ENCODE assay signal across 25 cellular contexts in genomic region chr12:39390752-39391151, GRCh38.
"Had no signal": no experiment of that assay in that cellular context is flagged by ENCODE, and none has a peak within 500 bp of the region (broad histone marks: within the 10 kb centered on the region; RNA-seq: fewer than 3 reads in every experiment).

No MANE protein-coding gene starts in this region.

- H3K4me3 Mint-ChIP-seq: mesothelial cell of epicardium; naive B cell; natural killer cell treated with Interleukin-12 subunit alpha and Interleukin-12 subunit beta and Interleukin-15 and Interleukin-18, amount 100 ng/mL, for 72 hours; stimulated activated naive B cell treated with anti-CD40 and anti-IgM and Interleukin-4, amounts not matched to agents 10 μg/mL and 1 μg/mL and 100 μg/mL, for 72 hours; stimulated activated naive CD8-positive, alpha-beta T cell treated with anti-CD3 and anti-CD28 coated beads, Interleukin-15, Interleukin-2, amounts not matched to agents 100 ng/mL and 50 ng/mL, for 24 hours; type B pancreatic cell had no signal

- H3K9me3 ChIP-seq: left lung, lower lobe of right lung, ovary, right atrium auricular region, right lobe of liver, suprapubic skin, thoracic aorta, tibial nerve, vagina had no signal

- H3K36me3 Mint-ChIP-seq: mesothelial cell of epicardium; stimulated activated naive B cell treated with anti-CD40 and anti-IgM and Interleukin-4, amounts not matched to agents 10 μg/mL and 1 μg/mL and 100 μg/mL, for 72 hours; type B pancreatic cell had no signal

- DNase-seq: hippocampal formation; kidney; left colon; left lung; lower lobe of right lung; mesendoderm; naive B cell; ovary; right lobe of liver; stimulated activated CD4-positive, alpha-beta T cell treated with anti-CD3 and anti-CD28 coated beads, Interleukin-1b, Interleukin-23, amount 100 ng/mL, for 48 hours; stimulated activated CD4-positive, alpha-beta T cell treated with anti-CD3 and anti-CD28 coated beads, Interleukin-2, amount 100 ng/mL, for 48 hours; stimulated activated CD4-positive, alpha-beta T cell treated with anti-CD3 and anti-CD28 coated beads, Interleukin-4, amount 100 ng/mL, for 4 hours; stimulated activated CD8-positive, alpha-beta memory T cell treated with anti-CD3 and anti-CD28 coated beads, Interleukin-4, amount 100 ng/mL, for 48 hours; stimulated activated naive B cell treated with anti-CD40 and anti-IgM and Interleukin-4, amounts not matched to agents 10 μg/mL and 1 μg/mL and 100 μg/mL, for 72 hours had no signal

- H3K4me1 Mint-ChIP-seq: naive B cell; stimulated activated naive B cell treated with anti-CD40 and anti-IgM and Interleukin-4, amounts not matched to agents 10 μg/mL and 1 μg/mL and 100 μg/mL, for 72 hours had no signal

- H3K9me3 Mint-ChIP-seq: mesothelial cell of epicardium; natural killer cell treated with Interleukin-12 subunit alpha and Interleukin-12 subunit beta and Interleukin-15 and Interleukin-18, amount 100 ng/mL, for 72 hours; stimulated activated naive B cell treated with anti-CD40 and anti-IgM and Interleukin-4, amounts not matched to agents 10 μg/mL and 1 μg/mL and 100 μg/mL, for 72 hours had no signal

- H3K27me3 ChIP-seq: left lung, ovary, right atrium auricular region, right lobe of liver, suprapubic skin, tibial nerve, vagina had no signal

- H3K4me3 ChIP-seq: left lung, lower lobe of right lung, ovary, right atrium auricular region, right lobe of liver, smooth muscle cell, suprapubic skin, thoracic aorta, tibial nerve, vagina had no signal

- H3K27me3 Mint-ChIP-seq: natural killer cell treated with Interleukin-12 subunit alpha and Interleukin-12 subunit beta and Interleukin-15 and Interleukin-18, amount 100 ng/mL, for 72 hours; progenitor cell of endocrine pancreas; stimulated activated naive CD8-positive, alpha-beta T cell treated with anti-CD3 and anti-CD28 coated beads, Interleukin-15, Interleukin-2, amounts not matched to agents 100 ng/mL and 50 ng/mL, for 24 hours; type B pancreatic cell had no signal

- FAIRE-seq: kidney had no signal

- H3K27ac Mint-ChIP-seq: mesothelial cell of epicardium; naive B cell; natural killer cell treated with Interleukin-12 subunit alpha and Interleukin-12 subunit beta and Interleukin-15 and Interleukin-18, amount 100 ng/mL, for 72 hours; progenitor cell of endocrine pancreas; stimulated activated naive B cell treated with anti-CD40 and anti-IgM and Interleukin-4, amounts not matched to agents 10 μg/mL and 1 μg/mL and 100 μg/mL, for 72 hours; stimulated activated naive CD8-positive, alpha-beta T cell treated with anti-CD3 and anti-CD28 coated beads, Interleukin-15, Interleukin-2, amounts not matched to agents 100 ng/mL and 50 ng/mL, for 24 hours; type B pancreatic cell had no signal

- H3K27ac ChIP-seq: left lung, lower lobe of right lung, ovary, right atrium auricular region, right lobe of liver, suprapubic skin, thoracic aorta, tibial nerve, vagina had no signal

- H3K4me1 ChIP-seq: left lung, lower lobe of right lung, right lobe of liver, suprapubic skin had no signal

- ATAC-seq: left colon; left lung; lower lobe of right lung; natural killer cell treated with Interleukin-12 subunit alpha and Interleukin-12 subunit beta and Interleukin-15 and Interleukin-18, amount 100 ng/mL, for 72 hours; right lobe of liver; stimulated activated naive B cell treated with anti-CD40 and anti-IgM and Interleukin-4, amounts not matched to agents 10 μg/mL and 1 μg/mL and 100 μg/mL, for 72 hours had no signal

- H3K36me3 ChIP-seq: left lung, lower lobe of right lung, ovary, right atrium auricular region, right lobe of liver, suprapubic skin, thoracic aorta, tibial nerve, vagina had no signal

- H3K4me2 ChIP-seq: smooth muscle cell had no signal
